Comparison of ENCODE assay signal across 16 cellular contexts in genomic region chr6:25105070-25105925, GRCh38.
DNase-seq lines count a peak whose midpoint lies in the region; ATAC-seq and TF ChIP-seq lines count a peak whose summit lies in the region.
"Had no signal": no experiment of that assay in that cellular context is flagged by ENCODE, and none has a peak within 500 bp of the region (broad histone marks: within the 10 kb centered on the region; RNA-seq: fewer than 3 reads in every experiment).

No MANE protein-coding gene starts in this region.

- TF ChIP-seq CTCF in heart left ventricle (IDR thresholded peaks at IDR 0.05) (no peak), fibroblast of the aortic adventitia (IDR thresholded peaks at IDR 0.05; ENCODE audit: insufficient read depth, low read length) (no peak)

- DNase-seq in heart left ventricle (no peak), cardiac septum (ENCODE audit: low spot score) (no peak), fibroblast of the aortic adventitia (ENCODE audit: low read depth) (peak; percentile 56), cerebellar cortex (ENCODE audit: low spot score) (no peak), C1 segment of cervical spinal cord (lab: John Stamatoyannopoulos, UW) (no peak), NCI-H526 treated with DMSO at 0.1 percent for 48 hours (lab: John Stamatoyannopoulos, UW) (no peak)
- DNase-seq: DMS153, EL, NCI-H1092 treated with DMSO at 0.1 percent for 48 hours, NCI-H1694, NCI-H774 had no signal

- H3K4me1 ChIP-seq in heart left ventricle (no peaks in the 10 kb centered on the region), skeletal muscle tissue (ENCODE audit: control insufficient read depth in 3 of 3, insufficient read depth in 3 of 3, low read length in 3 of 3) (no peaks in the 10 kb centered on the region)

- H3K4me3 ChIP-seq in heart left ventricle = no peak overlapping the region
- H3K4me3 ChIP-seq in fibroblast of the aortic adventitia (ENCODE audit: low read depth, low read length) = no peak overlapping the region
- no peak overlapping the region for H3K4me3 ChIP-seq in skeletal muscle tissue (ENCODE audit: low read length in 3 of 3)

- H3K27me3 ChIP-seq in heart left ventricle (no peaks in the 10 kb centered on the region), skeletal muscle tissue (ENCODE audit: control insufficient read depth in 3 of 3, insufficient read depth in 3 of 3, low read length in 3 of 3) (no peaks in the 10 kb centered on the region)

- intact Hi-C loops in heart left ventricle (cut with DNase I) (loop anchor here in 1 of 10 donors (2.0 kb wide), 1 partner anchor 14 kb away; no protein-coding TSS in a partner anchor), cardiac septum (cut with DNase I) (no loop called here)

- H3K9ac ChIP-seq in skeletal muscle tissue (ENCODE audit: low read depth in 1 of 3, low read length in 3 of 3) = no peak overlapping the region
- H3K9ac ChIP-seq: KMS-11 had no signal

- TF ChIP-seq POLR2A in heart left ventricle (IDR thresholded peaks at IDR 0.05) = no peak

- 62 to 74% (median 68%) methylated on average over 7 of the region's 7 CpGs for WGBS in heart left ventricle, 4 donors
- WGBS in adipose tissue, 3 donors = 68 to 79% (median 76%) methylated on average over 7 of the region's 7 CpGs

- ATAC-seq in heart left ventricle = peak in 2 of 4 donors; percentile 51 to 74
- ATAC-seq: Panc1 had no signal

- H3K27ac ChIP-seq in heart left ventricle (peak overlapping the region; percentile 26 to 77 (median 65)), adipose tissue (ENCODE audit: low read depth, low read length) (peak overlapping the region; percentile 49), skeletal muscle tissue (ENCODE audit: low read depth, low read length) (peak overlapping the region; percentile 28)
- H3K27ac ChIP-seq: C4-2B, KMS-11 had no signal

- H3K9me3 ChIP-seq in heart left ventricle = no peaks in the 10 kb centered on the region
- H3K9me3 ChIP-seq in skeletal muscle tissue (ENCODE audit: control insufficient read depth in 3 of 3, low read length in 3 of 3) = no peaks in the 10 kb centered on the region

- peaks cover 2 to 84% (median 51%) of the 10 kb centered on the region in 9 donors for H3K36me3 ChIP-seq in heart left ventricle
- peaks cover 2 to 7% (median 7%) of the 10 kb centered on the region in 3 donors for H3K36me3 ChIP-seq in skeletal muscle tissue (ENCODE audit: control insufficient read depth in 3 of 3, insufficient read depth in 3 of 3, low read length in 3 of 3)
